ENCODE assay signal across 22 cellular contexts in the genomic region with DNA sequence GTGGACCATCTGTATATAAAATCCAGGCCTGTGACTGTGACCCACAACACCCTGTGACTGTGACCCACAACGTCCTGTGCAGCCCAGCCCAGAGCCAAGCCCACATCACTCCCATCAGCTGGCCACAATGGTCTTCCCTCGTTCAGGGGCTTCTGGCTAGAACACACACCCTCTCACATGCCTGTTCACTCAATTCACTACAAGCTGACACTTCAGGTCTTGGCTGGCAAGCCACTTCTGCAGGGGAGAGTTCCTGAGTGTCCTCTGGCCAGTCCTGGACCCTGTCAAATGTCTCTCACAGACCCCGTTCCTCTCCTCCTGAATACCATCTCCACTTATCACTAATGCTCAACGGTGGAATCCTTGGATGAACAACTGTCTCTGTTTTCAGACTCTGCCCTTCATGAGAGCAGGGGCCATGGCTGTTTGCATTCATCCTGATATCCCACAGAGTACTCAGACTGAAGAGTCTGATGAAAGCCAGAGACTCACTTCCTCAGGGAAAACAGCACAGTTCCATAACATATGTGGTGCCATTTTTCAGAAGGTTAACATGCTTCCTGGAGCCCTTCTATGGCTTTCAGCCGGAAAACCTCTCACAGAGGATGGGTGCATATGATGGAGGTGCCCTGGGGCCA. TPM values are rescaled to one million over a fixed set of nuclear protein-coding genes. Genes with fewer than 3 reads are reported as not detected.
DNase-seq lines count a peak whose midpoint lies in the region; ATAC-seq and TF ChIP-seq lines count a peak whose summit lies in the region.
"Had no signal": no experiment of that assay in that cellular context is flagged by ENCODE, and none has a peak within 500 bp of the region (broad histone marks: within the 10 kb centered on the region; RNA-seq: fewer than 3 reads in every experiment).

No MANE protein-coding gene starts in this region.

- no peak overlapping the region for H3K4me3 Mint-ChIP-seq in T-helper 17 cell
- H3K4me3 Mint-ChIP-seq: activated naive CD4-positive, alpha-beta T cell treated with anti-CD3 and anti-CD28 coated beads, Interleukin-2, amount 50 U/mL, for 24 hours; stimulated activated naive B cell treated with anti-CD40 and anti-IgM and Interleukin-4, amounts not matched to agents 10 μg/mL and 1 μg/mL and 100 μg/mL, for 72 hours had no signal

- H3K4me1 Mint-ChIP-seq in T-helper 17 cell: peaks cover 7% of the 10 kb centered on the region
- H3K4me1 Mint-ChIP-seq: activated naive CD4-positive, alpha-beta T cell treated with anti-CD3 and anti-CD28 coated beads, Interleukin-2, amount 50 U/mL, for 24 hours had no signal

- DNase-seq in activated T-cell treated with anti-CD3 and anti-CD28 coated beads, Interleukin-2, amount 50 U/mL, for 1 hour: peak; percentile 6
- DNase-seq in activated T-cell treated with anti-CD3 and anti-CD28 coated beads for 4 hours (no peak), T-helper 17 cell (no peak), islet precursor cell (peak; percentile 38), gastrocnemius medialis (no peak), NCI-H748 (lab: John Stamatoyannopoulos, UW; ENCODE audit: unreplicated experiment) (no peak), cortex of kidney (lab: John Stamatoyannopoulos, UW) (no peak)
- DNase-seq in stimulated activated naive CD4-positive, alpha-beta T cell treated with Interleukin-2 at 50 U/mL for 16 hours (lab: John Stamatoyannopoulos, UW): no peak
- DNase-seq: activated CD4-positive, alpha-beta T cell treated with anti-CD3 and anti-CD28 coated beads for 4 hours; GDM1; Karpas-422; NCI-H1048; NCI-H2081; NCI-H510A treated with DMSO at 0.1 percent for 48 hours; occipital lobe; stimulated activated naive B cell treated with anti-CD40 and anti-IgM and Interleukin-4, amounts not matched to agents 10 μg/mL and 1 μg/mL and 100 μg/mL, for 72 hours had no signal

- H3K36me3 ChIP-seq in gastrocnemius medialis: peaks cover 0 to 73% of the 10 kb centered on the region in 2 donors
- H3K36me3 ChIP-seq: uterus had no signal

- in situ Hi-C loops in gastrocnemius medialis (cut with MboI; ENCODE audit: low sequenced_read_pairs in 4 of 4): no loop called here

- H3K4me1 ChIP-seq in gastrocnemius medialis: peaks cover 28 to 40% of the 10 kb centered on the region in 2 donors
- H3K4me1 ChIP-seq: BLaER1, uterus had no signal

- no peaks in the 10 kb centered on the region for H3K27me3 ChIP-seq in gastrocnemius medialis
- H3K27me3 ChIP-seq: BLaER1, right lobe of liver, uterus had no signal

- TF ChIP-seq CTCF in gastrocnemius medialis (IDR thresholded peaks at IDR 0.05 in 4 of 5, conservative IDR thresholded peaks at IDR 0.05 in 1 of 5): no peak

- H3K27ac ChIP-seq in gastrocnemius medialis: peak overlapping the region; percentile 8 to 95 (median 88)
- H3K27ac ChIP-seq: BLaER1 had no signal

- intact Hi-C loops in gastrocnemius medialis (cut with DNase I; ENCODE audit: low total_unique reads): no loop called here

- no peak for TF ChIP-seq POLR2A in gastrocnemius medialis (IDR thresholded peaks at IDR 0.05)

- peaks cover 7% of the 10 kb centered on the region for H3K36me3 Mint-ChIP-seq in T-helper 17 cell (ENCODE audit: low read depth)

- H3K9me3 ChIP-seq in T-helper 17 cell (ENCODE audit: control insufficient read depth, low read length, poor library complexity, severe bottlenecking): no peaks in the 10 kb centered on the region
- no peaks in the 10 kb centered on the region for H3K9me3 ChIP-seq in gastrocnemius medialis
- H3K9me3 ChIP-seq: BLaER1, right lobe of liver, uterus had no signal

- H3K27ac Mint-ChIP-seq in T-helper 17 cell: peak overlapping the region; percentile 51
- H3K27ac Mint-ChIP-seq: activated naive CD4-positive, alpha-beta T cell treated with anti-CD3 and anti-CD28 coated beads, Interleukin-2, amount 50 U/mL, for 24 hours; stimulated activated naive B cell treated with anti-CD40 and anti-IgM and Interleukin-4, amounts not matched to agents 10 μg/mL and 1 μg/mL and 100 μg/mL, for 72 hours had no signal

- ATAC-seq in T-helper 17 cell: no peak
- no peak for ATAC-seq in gastrocnemius medialis
- ATAC-seq: HCT116; right lobe of liver; stimulated activated naive B cell treated with anti-CD40 and anti-IgM and Interleukin-4, amounts not matched to agents 10 μg/mL and 1 μg/mL and 100 μg/mL, for 72 hours had no signal

- H3K4me3 ChIP-seq in gastrocnemius medialis: no peak overlapping the region
- H3K4me3 ChIP-seq: BLaER1, right lobe of liver, uterus had no signal

- H3K27me3 Mint-ChIP-seq in T-helper 17 cell: no peaks in the 10 kb centered on the region
- H3K27me3 Mint-ChIP-seq: activated naive CD4-positive, alpha-beta T cell treated with anti-CD3 and anti-CD28 coated beads, Interleukin-2, amount 50 U/mL, for 24 hours; stimulated activated naive B cell treated with anti-CD40 and anti-IgM and Interleukin-4, amounts not matched to agents 10 μg/mL and 1 μg/mL and 100 μg/mL, for 72 hours had no signal

RNA-seq across cellular contexts. Expression of gene MYH7B, which starts 56.0 kb away (rescaled TPM):
- total RNA-seq in T-helper 17 cell (under 1 TPM; 0.50 to 0.70 TPM), gastrocnemius medialis (1 to 10 TPM; 1.6 to 8.5 (median 3.3) TPM)
- total RNA-seq: HT1080 had no signal

RNA-seq across cellular contexts. Expression of gene GSS, which starts 56.1 kb away (rescaled TPM):
- total RNA-seq in T-helper 17 cell (10 to 100 TPM; 23.3 to 27.0 TPM), gastrocnemius medialis (10 to 100 TPM; 14.1 to 33.0 (median 23.8) TPM)

Comparison
In these comparisons a context has a peak if more than half of its experiments do, and no peak if none do; other contexts are left out.
1. DNase-seq: peak in activated T-cell treated with anti-CD3 and anti-CD28 coated beads, Interleukin-2, amount 50 U/mL, for 1 hour (single experiment) and islet precursor cell (single experiment); none in activated T-cell treated with anti-CD3 and anti-CD28 coated beads for 4 hours (single experiment), T-helper 17 cell (0 of 3), gastrocnemius medialis (0 of 2), NCI-H748 (single experiment), stimulated activated naive CD4-positive, alpha-beta T cell treated with Interleukin-2 at 50 U/mL for 16 hours (single experiment) and cortex of kidney (single experiment).